Comparison of ENCODE assay signal across 8 cellular contexts in genomic region chr4:83114576-83114975, GRCh38. TPM values are rescaled to one million over a fixed set of nuclear protein-coding genes. Genes with fewer than 3 reads are reported as not detected.
A peak's percentile ranks its signal among the peaks of the same experiment; 100 is the strongest.
DNase-seq lines count a peak whose midpoint lies in the region; ATAC-seq and TF ChIP-seq lines count a peak whose summit lies in the region.

TSS of gene PLAC8 (minus strand) at chr4:83114729. CDS start at chr4:83107921, 6,808 bp downstream.

- BruUV-seq in PC-3 (replicated peaks; lab: Mats Ljungman, UMichigan): no TSS peak

- H3K27me3 ChIP-seq in right cardiac atrium (ENCODE audit: control insufficient read depth, insufficient read depth) (no peaks in the 10 kb centered on the region), right atrium auricular region (no peaks in the 10 kb centered on the region), PC-3 (ENCODE audit: low read length) (no peaks in the 10 kb centered on the region), duodenal mucosa (ENCODE audit: control insufficient read depth in 1 of 2, insufficient read depth in 2 of 2, low read length in 2 of 2) (no peaks in the 10 kb centered on the region), stomach (no peaks in the 10 kb centered on the region)

- H3K27ac ChIP-seq in right cardiac atrium (ENCODE audit: low read length): no peak within 1 kb of the TSS
- no peak within 1 kb of the TSS for H3K27ac ChIP-seq in right atrium auricular region
- 0 out of 2 replicates have a peak within 1 kb of the TSS, but pooled peaks have one; percentile 12 for H3K27ac ChIP-seq in PC-3 (ENCODE audit: low read length)
- peak within 1 kb of the TSS; percentile 46 for H3K27ac ChIP-seq in duodenal mucosa (ENCODE audit: low read depth, low read length)
- peak within 1 kb of the TSS; percentile 77 to 90 (median 83) for H3K27ac ChIP-seq in stomach

- H2AFZ ChIP-seq in PC-3 (ENCODE audit: low read length): peak within 1 kb of the TSS; percentile 21

- CTCF ChIA-PET in PC-3 (lab: Charles Lee): no interaction called here

- no peak within 1 kb of the TSS; the same call in 1 of the 2 replicates for H3K9ac ChIP-seq in PC-3 (ENCODE audit: low read length)
- peak within 1 kb of the TSS; percentile 64 to 74 for H3K9ac ChIP-seq in duodenal mucosa (ENCODE audit: low read depth in 1 of 2, low read length in 2 of 2)

- WGBS in right cardiac atrium: 61% methylated on average over 5 of the region's 5 CpGs
- 14 to 35% (median 28%) methylated on average over 5 of the region's 5 CpGs for WGBS in stomach, 5 donors

- H3K79me2 ChIP-seq in PC-3 (ENCODE audit: low read length): no peaks in the 10 kb centered on the region

- H4K20me1 ChIP-seq in PC-3 (ENCODE audit: low read length): no peaks in the 10 kb centered on the region

- ATAC-seq in right cardiac atrium (no peak), HG03060 (IDR thresholded peaks at IDR 0.05; ENCODE audit: low read depth, unreplicated experiment) (peak; percentile 41), PC-3 (peak; percentile 21)

- no peaks in the 10 kb centered on the region for H3K4me1 ChIP-seq in right cardiac atrium (ENCODE audit: control insufficient read depth, insufficient read depth, low read length)
- peaks cover 0 to 5% of the 10 kb centered on the region in 2 donors for H3K4me1 ChIP-seq in right atrium auricular region
- peaks cover 24% of the 10 kb centered on the region for H3K4me1 ChIP-seq in PC-3 (ENCODE audit: insufficient read depth, low read length)
- peaks cover 14 to 21% of the 10 kb centered on the region in 2 donors for H3K4me1 ChIP-seq in duodenal mucosa (ENCODE audit: control insufficient read depth in 1 of 2, insufficient read depth in 2 of 2, low read length in 2 of 2)
- peaks cover 2 to 30% (median 14%) of the 10 kb centered on the region in 4 donors for H3K4me1 ChIP-seq in stomach

- TF ChIP-seq CTCF in right atrium auricular region (IDR thresholded peaks at IDR 0.05) (no peak), PC-3 (conservative IDR thresholded peaks at IDR 0.05; ENCODE audit: low read depth, low read length) (no peak), stomach (IDR thresholded peaks at IDR 0.05) (no peak)

- POLR2A ChIA-PET in PC-3 (lab: Charles Lee; ENCODE audit: unreplicated experiment): no interaction called here

- H3K4me3 ChIP-seq in right cardiac atrium (ENCODE audit: low read length): peak within 1 kb of the TSS; percentile 3
- no peak within 1 kb of the TSS for H3K4me3 ChIP-seq in right atrium auricular region
- peak within 1 kb of the TSS; percentile 9; the same call in 1 of the 2 replicates for H3K4me3 ChIP-seq in PC-3 (ENCODE audit: low read length)
- H3K4me3 ChIP-seq in duodenal mucosa (ENCODE audit: low read depth in 1 of 2, low read length in 2 of 2): peak within 1 kb of the TSS; percentile 63 to 80
- H3K4me3 ChIP-seq in stomach: peak within 1 kb of the TSS; percentile 15 to 41 (median 36)

- peak within 1 kb of the TSS; percentile 37 for H3K4me2 ChIP-seq in PC-3 (ENCODE audit: low read length)

- intact Hi-C loops in right cardiac atrium (cut with DNase I): no loop called here
- intact Hi-C loops in PC-3 (cut with micrococcal nuclease): loop anchor here (5.0 kb wide), 1 partner anchor 42 kb away; no protein-coding TSS in a partner anchor
- intact Hi-C loops in stomach (cut with DNase I; ENCODE audit: low total_unique reads): no loop called here

- peaks cover 4% of the 10 kb centered on the region for H3F3A ChIP-seq in PC-3 (ENCODE audit: low read length, unreplicated experiment)

- no peak for DNase-seq in right cardiac atrium
- DNase-seq in right atrium auricular region (ENCODE audit: low spot score): no peak
- peak; percentile 19 for DNase-seq in PC-3
- peak; percentile 51 for DNase-seq in stomach
- DNase-seq in cerebellar nuclear complex (lab: John Stamatoyannopoulos, UW): no peak
- no peak for DNase-seq in stimulated activated CD4-positive, alpha-beta T cell treated with anti-CD3 and anti-CD28 coated beads, Interleukin-2, amount 100 ng/mL, for 48 hours

- no peaks in the 10 kb centered on the region for H3K9me2 ChIP-seq in PC-3 (replicated peaks; ENCODE audit: low read length)

- no peak for TF ChIP-seq EP300 in stomach (IDR thresholded peaks at IDR 0.05)

- H3K9me3 ChIP-seq in right cardiac atrium (ENCODE audit: control insufficient read depth, low read length): no peaks in the 10 kb centered on the region
- H3K9me3 ChIP-seq in right atrium auricular region: no peaks in the 10 kb centered on the region
- no peaks in the 10 kb centered on the region for H3K9me3 ChIP-seq in PC-3 (ENCODE audit: low read length)
- H3K9me3 ChIP-seq in duodenal mucosa (ENCODE audit: control insufficient read depth in 1 of 2, low read length in 2 of 2): no peaks in the 10 kb centered on the region
- H3K9me3 ChIP-seq in stomach: no peaks in the 10 kb centered on the region

- peak in 1 of 4 donors; percentile 55 for TF ChIP-seq POLR2A in stomach (IDR thresholded peaks at IDR 0.05)

- H3K36me3 ChIP-seq in right atrium auricular region: no peaks in the 10 kb centered on the region
- no peaks in the 10 kb centered on the region for H3K36me3 ChIP-seq in PC-3 (ENCODE audit: low read depth, low read length)
- no peaks in the 10 kb centered on the region for H3K36me3 ChIP-seq in duodenal mucosa (ENCODE audit: control insufficient read depth in 1 of 2, insufficient read depth in 2 of 2, low read length in 2 of 2)
- no peaks in the 10 kb centered on the region for H3K36me3 ChIP-seq in stomach

RNA-seq across cellular contexts. Expression of gene PLAC8, which starts in this region (rescaled TPM):
- 1 to 10 TPM; 1.2 to 5.0 (median 3.0) TPM for total RNA-seq in right cardiac atrium
- 1.6 TPM for polyA plus RNA-seq in right cardiac atrium
- total RNA-seq in right atrium auricular region: 1 to 10 TPM in 1 of 2 donors, under 1 TPM in 1; 0.48 to 2.1 TPM
- 1.6 and 3.7 TPM in 2 replicates for total RNA-seq in PC-3 (2014; rRNA removed)
- 100 to 1,000 TPM in 1 of 5 donors, 10 to 100 TPM in 4; 10.5 to 265 (median 24.9) TPM for total RNA-seq in stomach
- 100 to 1,000 TPM in 1 of 3 donors, 10 to 100 TPM in 2; 46.9 to 372 (median 47.6) TPM for polyA plus RNA-seq in stomach

Comparison
In these comparisons a context has a peak if more than half of its experiments do, and no peak if none do; other contexts are left out.
1. RNA of gene PLAC8 (polyA plus RNA-seq): 46.9 to 372 TPM in stomach; 1.6 TPM in right cardiac atrium (single experiment); every median in the first group is over 10 times any median in the second.
2. H3K4me3 ChIP-seq: peak in right cardiac atrium (single experiment), PC-3 (single experiment), duodenal mucosa (2 of 2) and stomach (4 of 4); none in right atrium auricular region (0 of 2).
3. ATAC-seq: peak in HG03060 (single experiment) and PC-3 (single experiment); none in right cardiac atrium (0 of 2).
4. DNase-seq: peak in PC-3 (single experiment) and stomach (single experiment); none in right cardiac atrium (0 of 3), right atrium auricular region (single experiment), cerebellar nuclear complex (0 of 2) and stimulated activated CD4-positive, alpha-beta T cell treated with anti-CD3 and anti-CD28 coated beads, Interleukin-2, amount 100 ng/mL, for 48 hours (0 of 2).
5. H3K27ac ChIP-seq: peak in PC-3 (single experiment), duodenal mucosa (single experiment) and stomach (5 of 5); none in right cardiac atrium (single experiment) and right atrium auricular region (0 of 2).